ENCODE assay signal across 12 cellular contexts in the genomic region with DNA sequence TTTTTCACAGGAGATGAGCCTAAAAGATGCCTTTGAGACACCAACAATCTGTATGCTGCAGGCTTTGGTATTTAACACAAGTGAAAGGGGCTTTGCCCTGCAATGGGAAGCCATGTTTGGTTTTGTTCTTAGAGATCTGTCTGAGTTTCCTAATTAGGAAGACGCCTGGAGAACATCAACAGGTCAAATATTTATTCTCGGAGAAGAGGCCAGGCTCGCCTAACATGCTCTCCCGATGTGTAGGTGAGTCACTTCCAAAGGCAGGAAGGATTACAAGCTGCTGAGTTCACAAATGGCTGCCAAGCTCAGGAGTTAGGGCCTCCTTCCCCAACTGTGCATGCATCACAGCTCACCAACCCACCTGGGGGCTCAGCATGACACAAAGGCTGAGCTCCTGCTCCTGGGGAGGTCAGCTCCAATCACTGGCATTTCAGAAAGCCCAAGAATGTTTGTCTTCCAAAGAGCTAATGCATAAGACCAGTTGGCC.
DNase-seq lines count a peak whose midpoint lies in the region; ATAC-seq, FAIRE-seq and TF ChIP-seq lines count a peak whose summit lies in the region.
"Had no signal": no experiment of that assay in that cellular context is flagged by ENCODE, and none has a peak within 500 bp of the region (broad histone marks: within the 10 kb centered on the region; RNA-seq: fewer than 3 reads in every experiment).

No MANE protein-coding gene starts in this region.

- TF ChIP-seq CTCF in fibroblast of pulmonary artery (IDR thresholded peaks at IDR 0.05; ENCODE audit: low read length, missing control alignments), result no peak
- TF ChIP-seq CTCF in pancreas (IDR thresholded peaks at IDR 0.05), result no peak
- no peak for TF ChIP-seq CTCF in CD14-positive monocyte (IDR thresholded peaks at IDR 0.05)
- no peak for TF ChIP-seq CTCF in Calu3 (IDR thresholded peaks at IDR 0.05; ENCODE audit: unreplicated experiment)

- H3K9me3 Mint-ChIP-seq in CD14-positive monocyte (peaks cover 0 to 2% (median 0%) of the 10 kb centered on the region in 7 donors), Calu3 (ENCODE audit: low read depth, unreplicated experiment) (no peaks in the 10 kb centered on the region)
- H3K9me3 Mint-ChIP-seq: activated T-helper 2 cell treated with anti-CD3 and anti-CD28 coated beads, Interferon-gamma antibody, Interleukin-2, Interleukin-4, amounts not matched to agents 10 μg/mL and 5 μg/mL and 100 μg/mL, durations not matched to agents 14 hours and 24 hours and 36 hours had no signal

- H3K27me3 Mint-ChIP-seq in CD14-positive monocyte (ENCODE audit: low read depth in 3 of 3) (peaks cover 2 to 8% (median 3%) of the 10 kb centered on the region in 3 donors), Calu3 (ENCODE audit: unreplicated experiment) (no peaks in the 10 kb centered on the region)

- H3K27ac ChIP-seq in SJSA1 (peak overlapping the region; percentile 84), pancreas (no peak overlapping the region)

- peak; percentile 78 for DNase-seq in ELF-1 (ENCODE audit: low read depth, low spot score)
- peak; percentile 59 for DNase-seq in SJSA1 (ENCODE audit: low read depth in 1 of 2, low spot score in 2 of 2)
- DNase-seq in fibroblast of pulmonary artery (ENCODE audit: low read depth), result peak; percentile 74
- no peak for DNase-seq in pancreas
- no peak for DNase-seq in MV-4-11 (lab: John Stamatoyannopoulos, UW)
- DNase-seq in CD14-positive monocyte (ENCODE audit: low spot score), result no peak
- no peak for DNase-seq in Calu3
- DNase-seq in KBM-7, result no peak
- DNase-seq: DND-41, head of caudate nucleus, T-helper 2 cell had no signal

- H3K27me3 ChIP-seq in SJSA1 (replicated peaks) (no peaks in the 10 kb centered on the region), pancreas (no peaks in the 10 kb centered on the region)

- in situ Hi-C loops in KBM-7 (cut with MboI; ENCODE audit: low pct_unique_long_range_greater_than_20kb, low sequenced_read_pairs), result no loop called here

- BruUV-seq in Calu3 (replicated peaks; lab: Mats Ljungman, UMichigan), result no TSS peak

- H3K36me3 ChIP-seq in SJSA1 (peaks cover 4% of the 10 kb centered on the region), pancreas (no peaks in the 10 kb centered on the region)

- peak in 3 of 4 donors; percentile 23 to 44 (median 43) for ATAC-seq in pancreas

- intact Hi-C loops in pancreas (cut with DNase I) (no loop called here), CD14-positive monocyte (cut with micrococcal nuclease) (no loop called here), Calu3 (cut with micrococcal nuclease; ENCODE audit: unreplicated experiment) (no loop called here)

- CTCF ChIA-PET in Calu3 (lab: Charles Lee), result no interaction called here

- WGBS in pancreas, 2 donors, result 83 to 86% methylated on average over 4 of the region's 4 CpGs

- H3K4me3 ChIP-seq in SJSA1, result no peak overlapping the region
- H3K4me3 ChIP-seq in fibroblast of pulmonary artery (replicated peaks; ENCODE audit: low read depth, low read length), result no peak overlapping the region
- H3K4me3 ChIP-seq in pancreas, result no peak overlapping the region

- H3K27ac Mint-ChIP-seq in CD14-positive monocyte, result no peak overlapping the region
- no peak overlapping the region for H3K27ac Mint-ChIP-seq in Calu3 (ENCODE audit: unreplicated experiment)
- H3K27ac Mint-ChIP-seq: activated T-helper 2 cell treated with anti-CD3 and anti-CD28 coated beads, Interferon-gamma antibody, Interleukin-2, Interleukin-4, amounts not matched to agents 10 μg/mL and 5 μg/mL and 100 μg/mL, durations not matched to agents 14 hours and 24 hours and 36 hours had no signal

- H3K4me3 Mint-ChIP-seq in CD14-positive monocyte (no peak overlapping the region), Calu3 (ENCODE audit: low read depth, unreplicated experiment) (no peak overlapping the region)

- H3K4me1 ChIP-seq in SJSA1 (replicated peaks), result peaks cover 67% of the 10 kb centered on the region
- peaks cover 3 to 7% (median 5%) of the 10 kb centered on the region in 3 donors for H3K4me1 ChIP-seq in pancreas

- H3K9me3 ChIP-seq in SJSA1 (replicated peaks), result no peaks in the 10 kb centered on the region
- H3K9me3 ChIP-seq in pancreas, result no peaks in the 10 kb centered on the region

- H3K4me1 Mint-ChIP-seq in CD14-positive monocyte (no peaks in the 10 kb centered on the region), Calu3 (ENCODE audit: low read depth, unreplicated experiment) (peaks cover 27% of the 10 kb centered on the region)

- no peak for FAIRE-seq in pancreas (lab: Jason Lieb, UNC)

- H3K36me3 Mint-ChIP-seq in CD14-positive monocyte (no peaks in the 10 kb centered on the region), Calu3 (ENCODE audit: insufficient read depth, unreplicated experiment) (no peaks in the 10 kb centered on the region)

Comparison
In these comparisons a context has a peak if more than half of its experiments do, and no peak if none do; other contexts are left out.
1. DNase-seq: peak in ELF-1 (single experiment), SJSA1 (2 of 2) and fibroblast of pulmonary artery (single experiment); none in pancreas (0 of 6), MV-4-11 (single experiment), CD14-positive monocyte (single experiment), Calu3 (single experiment) and KBM-7 (single experiment).